Comparison of ENCODE assay signal across 8 cellular contexts in genomic region chr5:94849821-94850736, GRCh38.
A peak's percentile ranks its signal among the peaks of the same experiment; 100 is the strongest.
DNase-seq lines count a peak whose midpoint lies in the region; ATAC-seq, FAIRE-seq and TF ChIP-seq lines count a peak whose summit lies in the region.

No MANE protein-coding gene starts in this region.

- H3K27me3 Mint-ChIP-seq in activated CD8-positive, alpha-beta memory T cell treated with anti-CD3 and anti-CD28 coated beads, Interleukin-2, amount 10 ng/mL, durations not matched to agents 7 days and 5 days, result no peaks in the 10 kb centered on the region
- H3K27me3 Mint-ChIP-seq in astrocyte (ENCODE audit: low read depth, unreplicated experiment), result no peaks in the 10 kb centered on the region

- TF ChIP-seq CTCF in astrocyte (IDR thresholded peaks at IDR 0.05; ENCODE audit: insufficient read depth, low read depth, low read length), result peak; percentile 87
- peak; percentile 40 to 55 (median 53) for TF ChIP-seq CTCF in testis (IDR thresholded peaks at IDR 0.05)

- H3K27me3 ChIP-seq in astrocyte (ENCODE audit: insufficient read depth, low read length) (no peaks in the 10 kb centered on the region), testis (no peaks in the 10 kb centered on the region)

- H3K4me3 ChIP-seq in astrocyte (ENCODE audit: insufficient read depth, low read depth, low read length) (no peak overlapping the region), testis (no peak overlapping the region)

- no peak for TF ChIP-seq POLR2A in testis (IDR thresholded peaks at IDR 0.05)

- 47 to 49% methylated on average over 10 of the region's 10 CpGs for WGBS in testis, 2 donors

- no peaks in the 10 kb centered on the region for H3K9me3 Mint-ChIP-seq in activated CD8-positive, alpha-beta memory T cell treated with anti-CD3 and anti-CD28 coated beads, Interleukin-2, amount 10 ng/mL, durations not matched to agents 7 days and 5 days (ENCODE audit: low read depth)
- no peaks in the 10 kb centered on the region for H3K9me3 Mint-ChIP-seq in astrocyte (ENCODE audit: unreplicated experiment)

- no peaks in the 10 kb centered on the region for H3K36me3 ChIP-seq in astrocyte (ENCODE audit: insufficient read depth, low read length)
- H3K36me3 ChIP-seq in testis (ENCODE audit: low read depth, missing control alignments), result no peaks in the 10 kb centered on the region

- H3K4me1 Mint-ChIP-seq in activated CD8-positive, alpha-beta memory T cell treated with anti-CD3 and anti-CD28 coated beads, Interleukin-2, amount 10 ng/mL, durations not matched to agents 7 days and 5 days, result peaks cover 8% of the 10 kb centered on the region
- H3K4me1 Mint-ChIP-seq in astrocyte (ENCODE audit: low read depth, unreplicated experiment), result peaks cover 7% of the 10 kb centered on the region

- H3K4me1 ChIP-seq in astrocyte (ENCODE audit: insufficient read depth, low read length) (no peaks in the 10 kb centered on the region), testis (no peaks in the 10 kb centered on the region)

- intact Hi-C loops in testis (cut with DNase I; ENCODE audit: low total_unique reads), result no loop called here

- H3K27ac ChIP-seq in astrocyte (ENCODE audit: low read depth, low read length), result no peak overlapping the region
- no peak overlapping the region for H3K27ac ChIP-seq in testis

- no peaks in the 10 kb centered on the region for H3K79me2 ChIP-seq in astrocyte (ENCODE audit: insufficient read depth, low read length)

- H3K4me3 Mint-ChIP-seq in activated CD8-positive, alpha-beta memory T cell treated with anti-CD3 and anti-CD28 coated beads, Interleukin-2, amount 10 ng/mL, durations not matched to agents 7 days and 5 days, result no peak overlapping the region
- H3K4me3 Mint-ChIP-seq in astrocyte (ENCODE audit: unreplicated experiment), result no peak overlapping the region

- no peaks in the 10 kb centered on the region for H3K9me3 ChIP-seq in astrocyte (ENCODE audit: insufficient read depth, low read depth, low read length)
- no peaks in the 10 kb centered on the region for H3K9me3 ChIP-seq in testis

- no peak overlapping the region for H3K27ac Mint-ChIP-seq in activated CD8-positive, alpha-beta memory T cell treated with anti-CD3 and anti-CD28 coated beads, Interleukin-2, amount 10 ng/mL, durations not matched to agents 7 days and 5 days
- H3K27ac Mint-ChIP-seq in astrocyte (ENCODE audit: unreplicated experiment), result peak overlapping the region; percentile 67

- peak overlapping the region; percentile 4 for H2AFZ ChIP-seq in astrocyte (ENCODE audit: low read depth, low read length)

- H4K20me1 ChIP-seq in astrocyte (ENCODE audit: insufficient read depth, low read length), result no peaks in the 10 kb centered on the region

- no peaks in the 10 kb centered on the region for H3K36me3 Mint-ChIP-seq in activated CD8-positive, alpha-beta memory T cell treated with anti-CD3 and anti-CD28 coated beads, Interleukin-2, amount 10 ng/mL, durations not matched to agents 7 days and 5 days
- no peaks in the 10 kb centered on the region for H3K36me3 Mint-ChIP-seq in astrocyte (ENCODE audit: low read depth, unreplicated experiment)

- FAIRE-seq in astrocyte (lab: Jason Lieb, UNC), result peak; percentile 67
- FAIRE-seq in islet of Langerhans (lab: Jason Lieb, UNC), result peak; percentile 58

- peak; percentile 88 for ATAC-seq in activated CD8-positive, alpha-beta memory T cell treated with anti-CD3 and anti-CD28 coated beads, Interleukin-2, amount 10 ng/mL, durations not matched to agents 7 days and 5 days
- ATAC-seq in GM19455 (IDR thresholded peaks at IDR 0.05; ENCODE audit: unreplicated experiment) (peak; percentile 96), HG03432 (IDR thresholded peaks at IDR 0.05; ENCODE audit: unreplicated experiment) (peak; percentile 92)

- peak overlapping the region; percentile 18 for H3K4me2 ChIP-seq in astrocyte (ENCODE audit: low read length)

- CTCF ChIA-PET in activated CD8-positive, alpha-beta memory T cell treated with anti-CD3 and anti-CD28 coated beads, Interleukin-2, amount 10 ng/mL, durations not matched to agents 7 days and 5 days (lab: Charles Lee), result interaction anchor here (0.6 to 1.9 kb wide), 8 partner anchors 9 to 1044 kb away, joined by 3 to 17 read pairs (median 3); no protein-coding TSS in a partner anchor

- no peak overlapping the region for H3K9ac ChIP-seq in astrocyte (ENCODE audit: low read length)

- peak; percentile 48 for DNase-seq in activated CD8-positive, alpha-beta memory T cell treated with anti-CD3 and anti-CD28 coated beads, Interleukin-2, amount 10 ng/mL, durations not matched to agents 7 days and 5 days
- no peak for DNase-seq in activated CD8-positive, alpha-beta memory T cell treated with anti-CD3 and anti-CD28 coated beads, Interleukin-2, amount 50 U/mL, for 4 hours
- peak; percentile 70 for DNase-seq in NCI-H82 (lab: John Stamatoyannopoulos, UW)
- DNase-seq in astrocyte (ENCODE audit: low read depth), result peak; percentile 65
- DNase-seq in testis, result no peak

Comparison
In these comparisons a context has a peak if more than half of its experiments do, and no peak if none do; other contexts are left out.
1. DNase-seq: peak in activated CD8-positive, alpha-beta memory T cell treated with anti-CD3 and anti-CD28 coated beads, Interleukin-2, amount 10 ng/mL, durations not matched to agents 7 days and 5 days (single experiment), NCI-H82 (single experiment) and astrocyte (single experiment); none in activated CD8-positive, alpha-beta memory T cell treated with anti-CD3 and anti-CD28 coated beads, Interleukin-2, amount 50 U/mL, for 4 hours (single experiment) and testis (single experiment).
2. Peak in every context shown above with its lines, with median percentiles within 50 percentile points of each other: ATAC-seq.